1 cellular context compared by ENCODE assay signal in genomic region chr2:111618577-111618930, GRCh38.
TF ChIP-seq lines count a peak whose summit lies in the region.

No MANE protein-coding gene starts in this region.

TF ChIP-seq in IMR-90, 13 proteins besides CTCF, POLR2A, EP300 and RAD21 (continued from another document):
- no peak for TF ChIP-seq ELK1 (IDR thresholded peaks at IDR 0.05; ENCODE audit: borderline replicate concordance, low read depth, low read length)
- no peak for TF ChIP-seq CEBPB (IDR thresholded peaks at IDR 0.05; ENCODE audit: low read depth, low read length)
- TF ChIP-seq MAZ (IDR thresholded peaks at IDR 0.05; ENCODE audit: borderline replicate concordance, low read depth, low read length): no peak
- no peak for TF ChIP-seq USF2 (IDR thresholded peaks at IDR 0.05; ENCODE audit: low read depth, low read length)
